In the genomic region with DNA sequence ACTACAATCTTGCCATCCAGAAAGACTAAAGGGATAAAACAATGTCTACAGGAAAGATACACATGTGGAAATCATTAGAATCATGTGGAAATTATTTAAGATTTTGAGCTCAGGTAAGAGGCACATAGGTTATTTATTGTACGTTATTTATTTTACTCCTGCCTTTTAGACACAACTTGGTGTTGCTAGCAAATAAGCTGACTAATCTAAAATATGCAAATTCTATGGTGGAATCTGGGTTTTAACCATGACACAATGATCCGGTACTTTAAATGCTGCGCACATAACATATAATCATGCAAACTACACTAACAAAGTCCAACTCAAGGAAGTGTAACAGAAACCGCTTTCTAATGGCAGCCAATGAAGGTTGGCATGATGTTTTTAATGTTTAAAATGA, we compare ENCODE assay signal across 3 cellular contexts.
TF ChIP-seq lines count a peak whose summit lies in the region.

No MANE protein-coding gene starts in this region.

TF ChIP-seq in A549, 52 proteins besides CTCF, POLR2A, EP300 and RAD21:
- peak; percentile 59 for TF ChIP-seq MAFK (IDR thresholded peaks at IDR 0.05; ENCODE audit: partially characterized antibody)
- no peak for TF ChIP-seq HDAC2 (IDR thresholded peaks at IDR 0.05)
TF ChIP-seq in A549: peak in this region for 1.

TF ChIP-seq in IMR-90, 13 proteins besides CTCF, POLR2A, EP300 and RAD21 (continued from another document):
- peak; percentile 59 for TF ChIP-seq MAFK (IDR thresholded peaks at IDR 0.05; ENCODE audit: low read depth, low read length)
- no peak for TF ChIP-seq RCOR1 (IDR thresholded peaks at IDR 0.05; ENCODE audit: insufficient replicate concordance, low read length)
- no peak for TF ChIP-seq SMC3 (IDR thresholded peaks at IDR 0.05; ENCODE audit: low read depth, low read length)
- no peak for TF ChIP-seq BHLHE40 (IDR thresholded peaks at IDR 0.05; ENCODE audit: low read depth, low read length)
- TF ChIP-seq CEBPB (IDR thresholded peaks at IDR 0.05; ENCODE audit: low read depth, low read length) = no peak

TF ChIP-seq in K562, 482 proteins besides CTCF, POLR2A, EP300 and RAD21 (continued from another document):
- TF ChIP-seq MAFK (IDR thresholded peaks at IDR 0.05; ENCODE audit: low read length) = 0 out of 2 replicates have a peak, but pooled peaks have one; percentile 22
- peak; percentile 23; the same call in 1 of the 2 replicates for TF ChIP-seq ZNF316 (IDR thresholded peaks at IDR 0.05)
- TF ChIP-seq MAFG (tag; conservative IDR thresholded peaks at IDR 0.05) = peak; percentile 28; the same call in 1 of the 2 replicates
